12 cellular contexts compared by ENCODE assay signal in the genomic region with DNA sequence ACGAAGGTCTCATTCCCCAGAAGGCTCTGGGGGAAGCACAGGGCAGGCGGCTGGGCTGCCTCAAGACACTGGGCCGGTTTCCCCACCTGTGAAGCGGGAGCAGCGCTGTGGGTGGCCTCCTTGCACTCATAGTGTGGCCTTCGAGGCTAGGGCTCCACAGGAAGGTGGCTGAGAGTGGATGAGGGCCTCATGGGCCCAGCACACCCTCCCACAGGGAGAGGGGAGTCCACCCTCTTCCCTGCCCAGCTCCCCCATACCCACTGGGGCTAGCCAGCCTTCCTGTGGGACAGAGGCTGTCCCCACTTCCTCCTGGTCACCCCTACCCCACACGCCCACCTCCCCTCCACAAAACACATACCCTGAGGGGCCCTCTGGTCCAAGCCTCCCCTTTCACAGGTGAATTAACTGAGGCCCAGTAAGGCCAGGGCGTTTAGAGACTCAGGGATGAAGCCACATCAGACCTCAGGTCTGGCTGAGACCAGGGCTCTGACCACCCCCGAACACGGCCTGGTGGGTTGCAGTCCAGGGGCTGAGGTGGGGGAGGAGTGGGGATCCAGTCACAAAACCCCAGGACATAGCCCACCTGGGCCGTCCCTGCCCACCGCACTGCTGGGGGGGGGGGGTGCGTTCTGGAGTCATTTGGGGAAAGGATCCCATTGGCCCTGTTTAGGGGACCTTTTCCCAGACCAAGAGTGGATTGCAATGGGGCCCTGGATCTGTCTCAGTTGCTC. TPM values are rescaled to one million over a fixed set of nuclear protein-coding genes. Genes with fewer than 3 reads are reported as not detected.
DNase-seq lines count a peak whose midpoint lies in the region; ATAC-seq, FAIRE-seq and TF ChIP-seq lines count a peak whose summit lies in the region.
"Had no signal": no experiment of that assay in that cellular context is flagged by ENCODE, and none has a peak within 500 bp of the region (broad histone marks: within the 10 kb centered on the region; RNA-seq: fewer than 3 reads in every experiment).

No MANE protein-coding gene starts in this region.

- H3K4me1 ChIP-seq in ascending aorta (peaks cover 0 to 5% of the 10 kb centered on the region in 2 donors), lower lobe of right lung (peaks cover 27% of the 10 kb centered on the region), thoracic aorta (ENCODE audit: control insufficient read depth in 1 of 2, low read depth in 2 of 2) (peaks cover 5 to 6% of the 10 kb centered on the region in 2 donors)

- H3K27me3 ChIP-seq in ascending aorta (peaks cover 12% of the 10 kb centered on the region), lower lobe of right lung (ENCODE audit: low read depth) (peaks cover 31% of the 10 kb centered on the region), thoracic aorta (replicated peaks; ENCODE audit: insufficient read depth) (peaks cover 6% of the 10 kb centered on the region)

- H3K27ac ChIP-seq in ascending aorta = peak overlapping the region in 1 of 2 donors; percentile 61
- H3K27ac ChIP-seq in lower lobe of right lung = peak overlapping the region; percentile 81
- H3K27ac ChIP-seq in thoracic aorta = no peak overlapping the region

- peak in 1 of 2 donors; percentile 2 for ATAC-seq in lower lobe of right lung
- no peak for ATAC-seq in thoracic aorta (ENCODE audit: insufficient number of reproducible peaks, low FRiP score, low read depth)
- no peak for ATAC-seq in HG02798 (IDR thresholded peaks at IDR 0.05; ENCODE audit: poor library complexity, unreplicated experiment)

- DNase-seq in activated naive CD4-positive, alpha-beta T cell treated with anti-CD3 and anti-CD28 coated beads for 36 hours = no peak
- DNase-seq in activated naive CD4-positive, alpha-beta T cell treated with anti-CD3 and anti-CD28 coated beads, Interleukin-2, amount 50 U/mL, for 16 hours = no peak
- no peak for DNase-seq in ascending aorta (ENCODE audit: low spot score in 2 of 2)
- no peak for DNase-seq in lower lobe of right lung
- DNase-seq in thoracic aorta (ENCODE audit: low spot score) = no peak
- no peak for DNase-seq in RCC 7860 (ENCODE audit: low spot score)
- no peak for DNase-seq in A172 (ENCODE audit: low spot score)
- DNase-seq: central memory CD4-positive, alpha-beta T cell; NCI-H2081 treated with DMSO at 0.1 percent for 48 hours had no signal

- TF ChIP-seq CTCF in ascending aorta (IDR thresholded peaks at IDR 0.05) (no peak), lower lobe of right lung (IDR thresholded peaks at IDR 0.05) (no peak), thoracic aorta (IDR thresholded peaks at IDR 0.05) (no peak)

- H3K4me3 Mint-ChIP-seq in activated naive CD4-positive, alpha-beta T cell treated with anti-CD3 and anti-CD28 coated beads for 36 hours = peak overlapping the region; percentile 35

- intact Hi-C loops in activated naive CD4-positive, alpha-beta T cell treated with anti-CD3 and anti-CD28 coated beads for 36 hours (cut with micrococcal nuclease) = no loop called here
- intact Hi-C loops in ascending aorta (cut with DNase I) = no loop called here
- intact Hi-C loops in lower lobe of right lung (cut with DNase I) = no loop called here

- H3K9me3 ChIP-seq in ascending aorta (no peaks in the 10 kb centered on the region), lower lobe of right lung (no peaks in the 10 kb centered on the region), thoracic aorta (no peaks in the 10 kb centered on the region)

- H3K27ac Mint-ChIP-seq in activated naive CD4-positive, alpha-beta T cell treated with anti-CD3 and anti-CD28 coated beads for 36 hours = no peak overlapping the region

- peaks cover 3% of the 10 kb centered on the region for H3K4me1 Mint-ChIP-seq in activated naive CD4-positive, alpha-beta T cell treated with anti-CD3 and anti-CD28 coated beads for 36 hours (ENCODE audit: low read depth)

- peaks cover 41% of the 10 kb centered on the region for H3K27me3 Mint-ChIP-seq in activated naive CD4-positive, alpha-beta T cell treated with anti-CD3 and anti-CD28 coated beads for 36 hours (ENCODE audit: low read depth)

- no peak for FAIRE-seq in RCC 7860 (lab: Jason Lieb, UNC)
- FAIRE-seq: TTC549 had no signal

- peak overlapping the region; percentile 59 to 62 for H3K4me3 ChIP-seq in ascending aorta
- peak overlapping the region; percentile 60 for H3K4me3 ChIP-seq in lower lobe of right lung
- peak overlapping the region; percentile 72 for H3K4me3 ChIP-seq in thoracic aorta

- H3K9me3 Mint-ChIP-seq in activated naive CD4-positive, alpha-beta T cell treated with anti-CD3 and anti-CD28 coated beads for 36 hours = no peaks in the 10 kb centered on the region

- H3K36me3 Mint-ChIP-seq in activated naive CD4-positive, alpha-beta T cell treated with anti-CD3 and anti-CD28 coated beads for 36 hours (ENCODE audit: low read depth) = peaks cover 1% of the 10 kb centered on the region

- CTCF ChIA-PET in activated naive CD4-positive, alpha-beta T cell treated with anti-CD3 and anti-CD28 coated beads for 36 hours (lab: Charles Lee) = interaction anchor here (0.9 kb wide), 1 partner anchor 53 kb away, joined by 3 read pairs; no protein-coding TSS in a partner anchor

- H3K36me3 ChIP-seq in ascending aorta (no peaks in the 10 kb centered on the region), lower lobe of right lung (no peaks in the 10 kb centered on the region), thoracic aorta (no peaks in the 10 kb centered on the region)

RNA-seq across cellular contexts. Expression of a gene that starts 1.1 kb away (rescaled TPM):
- total RNA-seq in activated naive CD4-positive, alpha-beta T cell treated with anti-CD3 and anti-CD28 coated beads for 36 hours = not detected
- total RNA-seq in ascending aorta (48.2 TPM), lower lobe of right lung (104 TPM), thoracic aorta (10 to 100 TPM; 27.5 to 29.2 TPM)
- total RNA-seq in A172 (2014; rRNA removed; shearing (Covaris generic)) = 1.7 and 3.6 TPM in 2 replicates

RNA-seq across cellular contexts. Expression of a gene that starts 37.4 kb away (rescaled TPM):
- not detected for total RNA-seq in activated naive CD4-positive, alpha-beta T cell treated with anti-CD3 and anti-CD28 coated beads for 36 hours
- total RNA-seq in ascending aorta (not detected), lower lobe of right lung (not detected), thoracic aorta (1 to 10 TPM in 1 of 2 donors, not detected in 1; 1.8 TPM)
- total RNA-seq in A172 (2014; rRNA removed; shearing (Covaris generic)) = not detected in 2 replicates
- total RNA-seq: lung microvascular endothelial cell had no signal
